In genomic region chr4:152917533-152918395, GRCh38 we compare ENCODE assay signal across 19 cellular contexts. TPM values are rescaled to one million over a fixed set of nuclear protein-coding genes. Genes with fewer than 3 reads are reported as not detected.
"Had no signal": no experiment of that assay in that cellular context is flagged by ENCODE, and none has a peak within 500 bp of the region (broad histone marks: within the 10 kb centered on the region; RNA-seq: fewer than 3 reads in every experiment).

No MANE protein-coding gene starts in this region.

- H3K27ac ChIP-seq: brain microvascular endothelial cell, cardiac muscle cell, PC-9 had no signal

- H3K9me2 ChIP-seq: SK-N-SH had no signal

- DNase-seq: activated CD4-positive, alpha-beta T cell treated with anti-CD3 and anti-CD28 coated beads for 4 hours; activated CD4-positive, alpha-beta T cell treated with anti-CD3 and anti-CD28 coated beads, Interleukin-2, amount 50 U/mL, for 48 hours; activated CD8-positive, alpha-beta memory T cell treated with anti-CD3 and anti-CD28 coated beads, Interleukin-2, amount 10 ng/mL, durations not matched to agents 7 days and 5 days; activated effector memory CD4-positive, alpha-beta T cell treated with anti-CD3 and anti-CD28 coated beads, Interleukin-2, amount 50 U/mL, for 16 hours; activated naive CD4-positive, alpha-beta T cell treated with anti-CD3 and anti-CD28 coated beads for 36 hours; activated T-cell treated with anti-CD3 and anti-CD28 coated beads, Interleukin-2, amount 50 U/mL, for 24 hours; brain microvascular endothelial cell; KG1; NCI-H1048; NCI-H146; NCI-H187 treated with DMSO at 0.1 percent for 48 hours; NCI-H2081 treated with DMSO at 0.1 percent for 48 hours; NCI-H446; NCI-H524; PC-9; SK-N-SH; T-helper 1 cell had no signal

- H3K27me3 ChIP-seq: brain microvascular endothelial cell, cardiac muscle cell had no signal

- H3K36me3 ChIP-seq: cardiac muscle cell had no signal

- H3K4me3 ChIP-seq: cardiac muscle cell, PC-9 had no signal

- H2AFZ ChIP-seq: PC-9 had no signal

- H3K9ac ChIP-seq: SK-N-SH had no signal

- H3K4me2 ChIP-seq: PC-9, SK-N-SH had no signal

- ATAC-seq: activated CD4-positive, CD25-positive, alpha-beta regulatory T cell treated with anti-CD3 and anti-CD28 coated beads, Interleukin-2, amount 50 U/mL, for 24 hours; activated CD8-positive, alpha-beta memory T cell treated with anti-CD3 and anti-CD28 coated beads, Interleukin-2, amount 10 ng/mL, durations not matched to agents 7 days and 5 days had no signal

RNA-seq across cellular contexts. Expression of gene FHDC1, which starts 18.4 kb away (rescaled TPM):
- polyA plus RNA-seq: cardiac muscle cell had no signal
